In the genomic region with DNA sequence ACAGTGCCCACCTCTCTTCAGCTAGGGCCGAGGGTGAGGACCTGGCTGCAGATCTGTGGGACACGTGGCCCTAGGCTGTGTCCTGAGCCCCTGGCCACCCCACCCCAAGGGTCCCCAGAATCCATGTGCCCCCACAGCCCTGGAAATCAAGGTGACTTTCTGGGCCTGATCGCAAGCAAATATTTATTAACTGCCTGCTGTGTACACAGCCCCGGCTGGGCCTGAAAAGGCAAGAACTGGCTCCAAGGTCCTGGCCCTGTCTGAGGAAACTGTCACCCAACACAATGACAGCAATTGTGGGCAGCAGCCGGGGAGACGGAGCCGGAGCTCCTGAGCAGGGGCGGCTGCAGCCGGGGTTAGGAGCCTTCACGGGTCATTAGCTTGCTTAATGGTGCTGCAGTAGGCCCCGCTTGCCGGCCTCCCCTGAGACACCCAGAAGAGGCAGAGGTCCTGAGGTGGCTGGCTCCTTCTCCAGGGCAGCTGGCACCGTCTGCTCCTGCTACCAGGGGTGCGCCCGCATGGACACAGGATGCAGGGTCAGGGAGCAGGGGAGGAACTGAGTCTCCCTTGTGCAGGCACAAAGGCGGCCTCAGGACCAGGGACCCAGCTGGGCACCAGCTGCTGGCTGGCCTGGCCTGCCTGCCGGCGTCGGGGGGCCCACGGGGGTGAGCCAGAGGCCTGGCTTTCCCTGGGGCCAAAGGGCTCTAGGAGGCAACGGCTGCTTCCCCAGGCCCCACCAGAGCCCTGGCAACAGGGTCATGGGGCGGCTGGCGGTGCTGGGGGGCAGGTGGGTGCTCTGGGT, we compare ENCODE assay signal across 13 cellular contexts. TPM values are rescaled to one million over a fixed set of nuclear protein-coding genes. Genes with fewer than 3 reads are reported as not detected.
DNase-seq lines count a peak whose midpoint lies in the region; ATAC-seq, FAIRE-seq and TF ChIP-seq lines count a peak whose summit lies in the region.
"Had no signal": no experiment of that assay in that cellular context is flagged by ENCODE, and none has a peak within 500 bp of the region (broad histone marks: within the 10 kb centered on the region; RNA-seq: fewer than 3 reads in every experiment).

No MANE protein-coding gene starts in this region.

- TF ChIP-seq POLR2A in right lobe of liver (IDR thresholded peaks at IDR 0.05) = no peak

- FAIRE-seq in D721Med (lab: Jason Lieb, UNC) = no peak

- DNase-seq in 8988T = peak; percentile 14
- DNase-seq in GM10248 (ENCODE audit: extremely low spot score) = peak; percentile 12
- peak; percentile 5 to 7 for DNase-seq in central memory CD8-positive, alpha-beta T cell (ENCODE audit: low spot score in 2 of 2)
- DNase-seq in right lobe of liver = peak in 2 of 3 donors; percentile 42
- DNase-seq in A172 (ENCODE audit: low spot score) = no peak
- no peak for DNase-seq in SW 1271 (lab: John Stamatoyannopoulos, UW)
- no peak for DNase-seq in D721Med (ENCODE audit: insufficient read length, low spot score)
- DNase-seq: activated naive CD4-positive, alpha-beta T cell treated with anti-CD3 and anti-CD28 coated beads for 36 hours; HCEC 1CT; NCI-H2227 treated with DMSO at 0.1 percent for 48 hours had no signal

- no peak overlapping the region for H3K4me3 ChIP-seq in right lobe of liver

- no peaks in the 10 kb centered on the region for H3K9me3 ChIP-seq in right lobe of liver
- H3K9me3 ChIP-seq: Caco-2 had no signal

- H3K27ac ChIP-seq in right lobe of liver = no peak overlapping the region

- TF ChIP-seq CTCF in GM10248 (IDR thresholded peaks at IDR 0.05; ENCODE audit: control extremely low read depth, extremely low read depth, low read depth, missing control alignments) = no peak
- TF ChIP-seq CTCF in right lobe of liver (IDR thresholded peaks at IDR 0.05) = no peak
- TF ChIP-seq CTCF in D721Med (IDR thresholded peaks at IDR 0.05; ENCODE audit: insufficient read depth, missing control alignments) = no peak

- POLR2A ChIA-PET in GM10248 (lab: Yijun Ruan, JAX) = no interaction called here

- CTCF ChIA-PET in GM10248 (lab: Yijun Ruan, JAX) = no interaction called here

- WGBS in right lobe of liver (ENCODE audit: insufficient coverage, low coverage, low lambda C conversion rate, missing lambda C conversion rate) = 83% methylated on average over 4 of the region's 23 CpGs

- H3K27ac Mint-ChIP-seq in central memory CD8-positive, alpha-beta T cell (ENCODE audit: low read depth) = no peak overlapping the region
- H3K27ac Mint-ChIP-seq: activated naive CD4-positive, alpha-beta T cell treated with anti-CD3 and anti-CD28 coated beads for 36 hours; T-helper 1 cell treated with Interleukin-12 subunit alpha and Interleukin-12 subunit beta and Interleukin-4 antibody, amounts not matched to agents 30 μg/mL and 1 μg/mL, for 36 hours had no signal

- H3K36me3 Mint-ChIP-seq in central memory CD8-positive, alpha-beta T cell (ENCODE audit: insufficient read depth) = no peaks in the 10 kb centered on the region

- H3K4me1 Mint-ChIP-seq in central memory CD8-positive, alpha-beta T cell = no peaks in the 10 kb centered on the region

- H3K36me3 ChIP-seq in right lobe of liver = no peaks in the 10 kb centered on the region

- H3K27me3 ChIP-seq in right lobe of liver = no peaks in the 10 kb centered on the region

- no peaks in the 10 kb centered on the region for H3K9me3 Mint-ChIP-seq in central memory CD8-positive, alpha-beta T cell
- H3K9me3 Mint-ChIP-seq: activated naive CD4-positive, alpha-beta T cell treated with anti-CD3 and anti-CD28 coated beads for 36 hours; T-helper 1 cell treated with Interleukin-12 subunit alpha and Interleukin-12 subunit beta and Interleukin-4 antibody, amounts not matched to agents 30 μg/mL and 1 μg/mL, for 36 hours had no signal

- peaks cover 14% of the 10 kb centered on the region for H3K27me3 Mint-ChIP-seq in central memory CD8-positive, alpha-beta T cell

- no peak overlapping the region for H3K4me3 Mint-ChIP-seq in central memory CD8-positive, alpha-beta T cell
- H3K4me3 Mint-ChIP-seq: activated naive CD4-positive, alpha-beta T cell treated with anti-CD3 and anti-CD28 coated beads for 36 hours; T-helper 1 cell treated with Interleukin-12 subunit alpha and Interleukin-12 subunit beta and Interleukin-4 antibody, amounts not matched to agents 30 μg/mL and 1 μg/mL, for 36 hours had no signal

- intact Hi-C loops in right lobe of liver (cut with DNase I) = no loop called here

- H3K4me1 ChIP-seq in right lobe of liver = no peaks in the 10 kb centered on the region
- H3K4me1 ChIP-seq: Caco-2 had no signal

- no peak for ATAC-seq in central memory CD8-positive, alpha-beta T cell (replicated peaks; ENCODE audit: extremely low read depth, poor library complexity, severe bottlenecking)
- peak in 1 of 4 donors; percentile 4 for ATAC-seq in right lobe of liver
- no peak for ATAC-seq in HG02852 (IDR thresholded peaks at IDR 0.05; ENCODE audit: unreplicated experiment)

RNA-seq across cellular contexts. Expression of a gene that starts 24.1 kb away (rescaled TPM):
- 10 to 100 TPM in 5 of 6 experiments, 1 to 10 TPM in 1; 7.7 to 13.9 (median 10.1) TPM for total RNA-seq in right lobe of liver
- 5.9 and 7.2 TPM in 2 replicates for total RNA-seq in A172 (2014; rRNA removed; shearing (Covaris generic))

Comparison
In these comparisons a context has a peak if more than half of its experiments do, and no peak if none do; other contexts are left out.
1. DNase-seq: peak in 8988T (single experiment), GM10248 (single experiment), central memory CD8-positive, alpha-beta T cell (2 of 2) and right lobe of liver (2 of 3); none in A172 (single experiment), SW 1271 (0 of 2) and D721Med (single experiment).